12 cellular contexts compared by ENCODE assay signal in genomic region chr6:156954191-156954590, GRCh38.
DNase-seq lines count a peak whose midpoint lies in the region; ATAC-seq and TF ChIP-seq lines count a peak whose summit lies in the region.
"Had no signal": no experiment of that assay in that cellular context is flagged by ENCODE, and none has a peak within 500 bp of the region (broad histone marks: within the 10 kb centered on the region; RNA-seq: fewer than 3 reads in every experiment).

No MANE protein-coding gene starts in this region.

- peak overlapping the region; percentile 80 for H3K27ac ChIP-seq in ACC112 (ENCODE audit: low read depth, low read length)
- H3K27ac ChIP-seq in Karpas-422 (ENCODE audit: low read length) = peak overlapping the region; percentile 77; the same call in 1 of the 2 replicates
- H3K27ac ChIP-seq in ectodermal cell (ENCODE audit: insufficient read depth, low read depth, low read length, poor library complexity, severe bottlenecking) = peak overlapping the region; percentile 52
- H3K27ac ChIP-seq in osteoblast (ENCODE audit: low read depth, low read length) = peak overlapping the region; percentile 94
- peak overlapping the region in 1 of 2 donors; percentile 3 for H3K27ac ChIP-seq in left lung
- H3K27ac ChIP-seq: upper lobe of left lung had no signal

- no peak overlapping the region for H3K9ac ChIP-seq in Karpas-422 (ENCODE audit: low read length)

- no peaks in the 10 kb centered on the region for H3K9me3 ChIP-seq in Karpas-422 (ENCODE audit: low read length)
- no peaks in the 10 kb centered on the region for H3K9me3 ChIP-seq in ectodermal cell (ENCODE audit: control insufficient read depth, low read length)
- H3K9me3 ChIP-seq in osteoblast (ENCODE audit: low read depth, low read length) = no peaks in the 10 kb centered on the region
- H3K9me3 ChIP-seq in left lung = no peaks in the 10 kb centered on the region
- H3K9me3 ChIP-seq: upper lobe of left lung had no signal

- no peak overlapping the region for H3K4me3 ChIP-seq in ACC112 (ENCODE audit: low read depth, low read length)
- no peak overlapping the region for H3K4me3 ChIP-seq in Karpas-422 (ENCODE audit: low read length)
- H3K4me3 ChIP-seq in ectodermal cell (ENCODE audit: insufficient read depth, low read depth, low read length) = no peak overlapping the region
- H3K4me3 ChIP-seq in osteoblast (ENCODE audit: insufficient read depth, low read length) = no peak overlapping the region
- no peak overlapping the region for H3K4me3 ChIP-seq in left lung
- H3K4me3 ChIP-seq: upper lobe of left lung had no signal

- H4K20me1 ChIP-seq in Karpas-422 (ENCODE audit: insufficient read depth, low read depth, low read length) = no peaks in the 10 kb centered on the region
- peaks cover 2% of the 10 kb centered on the region for H4K20me1 ChIP-seq in osteoblast (ENCODE audit: insufficient read depth, low read length)

- H3K27me3 ChIP-seq in ACC112 (ENCODE audit: insufficient read depth, low read length) = no peaks in the 10 kb centered on the region
- H3K27me3 ChIP-seq in Karpas-422 (ENCODE audit: low read length) = no peaks in the 10 kb centered on the region
- no peaks in the 10 kb centered on the region for H3K27me3 ChIP-seq in ectodermal cell (ENCODE audit: control insufficient read depth, insufficient read depth, low read length, poor library complexity, severe bottlenecking)
- no peaks in the 10 kb centered on the region for H3K27me3 ChIP-seq in osteoblast (ENCODE audit: insufficient read depth, low read length)
- H3K27me3 ChIP-seq in left lung = no peaks in the 10 kb centered on the region
- H3K27me3 ChIP-seq: upper lobe of left lung had no signal

- ATAC-seq in left lung (no peak), HG02981 (IDR thresholded peaks at IDR 0.05; ENCODE audit: unreplicated experiment) (no peak), left lobe of liver (no peak)

- peaks cover 40% of the 10 kb centered on the region for H3K4me1 ChIP-seq in ACC112 (ENCODE audit: control insufficient read depth, insufficient read depth, low read length, unreplicated experiment)
- peaks cover 89% of the 10 kb centered on the region for H3K4me1 ChIP-seq in Karpas-422 (ENCODE audit: low read length)
- peaks cover 24% of the 10 kb centered on the region for H3K4me1 ChIP-seq in ectodermal cell (ENCODE audit: control insufficient read depth, insufficient read depth, low read length)
- peaks cover 46% of the 10 kb centered on the region for H3K4me1 ChIP-seq in osteoblast (ENCODE audit: insufficient read depth, low read length)
- H3K4me1 ChIP-seq in left lung = peaks cover 0 to 38% of the 10 kb centered on the region in 2 donors

- H3K36me3 ChIP-seq in ACC112 (ENCODE audit: insufficient read depth, low read length) (no peaks in the 10 kb centered on the region), Karpas-422 (ENCODE audit: insufficient read depth, low read length) (no peaks in the 10 kb centered on the region), ectodermal cell (ENCODE audit: control insufficient read depth, insufficient read depth, low read length) (no peaks in the 10 kb centered on the region), osteoblast (ENCODE audit: insufficient read depth, low read length) (no peaks in the 10 kb centered on the region), left lung (no peaks in the 10 kb centered on the region)
- H3K36me3 ChIP-seq: upper lobe of left lung had no signal

- H2AFZ ChIP-seq in ACC112 (ENCODE audit: low read length, unreplicated experiment) (no peak overlapping the region), Karpas-422 (ENCODE audit: low read length) (no peak overlapping the region), osteoblast (ENCODE audit: low read length) (no peak overlapping the region)

- peaks cover 67% of the 10 kb centered on the region for H3K79me2 ChIP-seq in ACC112 (ENCODE audit: control insufficient read depth, insufficient read depth, low read length, unreplicated experiment)
- H3K79me2 ChIP-seq in Karpas-422 (ENCODE audit: low read length) = peaks cover 98% of the 10 kb centered on the region
- peaks cover 77% of the 10 kb centered on the region for H3K79me2 ChIP-seq in osteoblast (ENCODE audit: insufficient read depth, low read length)

- no peaks in the 10 kb centered on the region for H3K9me2 ChIP-seq in Karpas-422 (replicated peaks; ENCODE audit: insufficient read depth, low read length)

- no peak for DNase-seq in Karpas-422
- no peak for DNase-seq in osteoblast (ENCODE audit: insufficient read length, low spot score, missing footprints)
- DNase-seq in left lung = no peak
- DNase-seq in stimulated activated naive CD4-positive, alpha-beta T cell (lab: John Stamatoyannopoulos, UW) = no peak
- DNase-seq in left lobe of liver (ENCODE audit: low spot score) = no peak
- DNase-seq: activated T-cell treated with anti-CD3 and anti-CD28 coated beads, Interleukin-2, amount 50 U/mL, for 1 hour; NK-92 treated with Interleukin-12 subunit alpha and Interleukin-12 subunit beta, amount 100 ng/mL, for 24 hours; stimulated activated CD4-positive, alpha-beta T cell treated with anti-CD3 and anti-CD28 coated beads, Interleukin-4, amount 100 ng/mL, for 1 hour had no signal

- intact Hi-C loops in left lung (cut with DNase I) = no loop called here

- WGBS in ectodermal cell, 2 experiments = 100% methylated on average over 2 of the region's 2 CpGs; no CpG with 5 or more reads in 1 of the 2 experiments

- TF ChIP-seq CTCF in osteoblast (IDR thresholded peaks at IDR 0.05; ENCODE audit: extremely low read depth, low read depth, low read length) (no peak), left lung (IDR thresholded peaks at IDR 0.05) (no peak)

- no peak overlapping the region for H3K4me2 ChIP-seq in Karpas-422 (ENCODE audit: low read depth, low read length, poor library complexity, severe bottlenecking)
- H3K4me2 ChIP-seq in osteoblast (ENCODE audit: insufficient read depth, low read length) = peak overlapping the region; percentile 91
